Comparison of ENCODE assay signal across 15 cellular contexts in genomic region chr12:26643532-26644315, GRCh38.
DNase-seq lines count a peak whose midpoint lies in the region; ATAC-seq and TF ChIP-seq lines count a peak whose summit lies in the region.
"Had no signal": no experiment of that assay in that cellular context is flagged by ENCODE, and none has a peak within 500 bp of the region (broad histone marks: within the 10 kb centered on the region; RNA-seq: fewer than 3 reads in every experiment).

No MANE protein-coding gene starts in this region.

- H3K56ac ChIP-seq in mesendoderm (ENCODE audit: low read length): no peak overlapping the region

- TF ChIP-seq CTCF in Caco-2 (IDR thresholded peaks at IDR 0.05; ENCODE audit: insufficient read depth in 1 of 2, low read depth in 1 of 2, low read length in 1 of 2, severe bottlenecking in 1 of 2, unreplicated experiment in 1 of 2) (no peak), gastroesophageal sphincter (IDR thresholded peaks at IDR 0.05) (no peak), WERI-Rb-1 (IDR thresholded peaks at IDR 0.05; ENCODE audit: low read depth, low read length) (no peak)

- no peak overlapping the region for H3K18ac ChIP-seq in mesendoderm (ENCODE audit: low read length)

- ATAC-seq in gastroesophageal sphincter: no peak

- no peak overlapping the region for H3K4me3 ChIP-seq in Caco-2 (ENCODE audit: low read depth, low read length)
- H3K4me3 ChIP-seq in HUES64 (ENCODE audit: low read length): no peak overlapping the region
- H3K4me3 ChIP-seq in gastroesophageal sphincter: no peak overlapping the region
- no peak overlapping the region for H3K4me3 ChIP-seq in mesendoderm (ENCODE audit: low read length)
- no peak overlapping the region for H3K4me3 ChIP-seq in WERI-Rb-1 (ENCODE audit: low read depth, low read length)
- H3K4me3 ChIP-seq: MG63 had no signal

- no peak overlapping the region for H2AK5ac ChIP-seq in mesendoderm (ENCODE audit: low read length)

- peaks cover 14% of the 10 kb centered on the region for H3K4me1 Mint-ChIP-seq in Caco-2 (ENCODE audit: low read depth, unreplicated experiment)

- no peak for TF ChIP-seq EP300 in gastroesophageal sphincter (IDR thresholded peaks at IDR 0.05)

- POLR2A ChIA-PET in Caco-2 (lab: Charles Lee): no interaction called here

- H3K4me2 ChIP-seq in mesendoderm (ENCODE audit: low read length): no peak overlapping the region

- H3K9me3 ChIP-seq in Caco-2 (no peaks in the 10 kb centered on the region), HUES64 (ENCODE audit: insufficient read depth, low read depth, low read length) (no peaks in the 10 kb centered on the region), gastroesophageal sphincter (no peaks in the 10 kb centered on the region), WERI-Rb-1 (ENCODE audit: severe bottlenecking) (no peaks in the 10 kb centered on the region)

- no peak overlapping the region for H4K5ac ChIP-seq in mesendoderm (ENCODE audit: low read length)

- peak overlapping the region; percentile 4 for H3K27ac Mint-ChIP-seq in Caco-2 (ENCODE audit: unreplicated experiment)

- H2BK120ac ChIP-seq in mesendoderm (ENCODE audit: low read depth, low read length): no peak overlapping the region

- H3K4me3 Mint-ChIP-seq in Caco-2 (ENCODE audit: unreplicated experiment): no peak overlapping the region

- DNase-seq in Caco-2: no peak
- DNase-seq in mesendoderm: peak; percentile 81
- DNase-seq in NCI-H187 (lab: John Stamatoyannopoulos, UW): no peak
- no peak for DNase-seq in stimulated activated CD8-positive, alpha-beta memory T cell treated with anti-CD3 and anti-CD28 coated beads, Interleukin-4, amount 100 ng/mL, for 48 hours
- DNase-seq in NCI-H748 treated with DMSO at 0.1 percent for 48 hours (lab: John Stamatoyannopoulos, UW): no peak
- no peak for DNase-seq in WERI-Rb-1
- DNase-seq: C1 segment of cervical spinal cord, MG63, NCI-H1105, NCI-H2029, NCI-H2171 treated with DMSO at 0.1 percent for 48 hours, NCI-H510A, SHP77 treated with DMSO at 0.1 percent for 48 hours had no signal

- 64% methylated on average over 4 of the region's 4 CpGs for WGBS in HUES64
- WGBS in gastroesophageal sphincter (ENCODE audit: low coverage in 1 of 2), 2 donors: 28 to 47% methylated on average over 3 to 4 of the region's 4 CpGs
- no CpG with 5 or more reads among the region's 4 CpGs for WGBS in mesendoderm (ENCODE audit: extremely low coverage, insufficient coverage, low lambda C conversion rate)

- H3K79me1 ChIP-seq in mesendoderm (ENCODE audit: low read length): no peaks in the 10 kb centered on the region

- H3K4ac ChIP-seq in mesendoderm (ENCODE audit: low read depth, low read length): no peak overlapping the region

- peak overlapping the region; percentile 61 for H3K27ac ChIP-seq in HUES64 (ENCODE audit: low read depth, low read length)
- peak overlapping the region; percentile 18 to 65 (median 42) for H3K27ac ChIP-seq in gastroesophageal sphincter
- no peak overlapping the region for H3K27ac ChIP-seq in mesendoderm (ENCODE audit: low read depth, low read length)
- no peak overlapping the region for H3K27ac ChIP-seq in WERI-Rb-1

- CTCF ChIA-PET in Caco-2 (lab: Charles Lee): no interaction called here

- H3K23ac ChIP-seq in mesendoderm (ENCODE audit: low read length): peak overlapping the region; percentile 18

- H2BK15ac ChIP-seq in mesendoderm (replicated peaks; ENCODE audit: low read depth): no peak overlapping the region

- no peaks in the 10 kb centered on the region for H3K27me3 Mint-ChIP-seq in Caco-2 (ENCODE audit: insufficient read depth, unreplicated experiment)

- H4K8ac ChIP-seq in mesendoderm (ENCODE audit: low read depth, low read length): no peak overlapping the region

- intact Hi-C loops in Caco-2 (cut with micrococcal nuclease; ENCODE audit: unreplicated experiment): no loop called here

- H3K27me3 ChIP-seq in Caco-2 (replicated peaks; ENCODE audit: control insufficient read depth, insufficient read depth, low read length) (no peaks in the 10 kb centered on the region), HUES64 (ENCODE audit: insufficient read depth, low read length) (no peaks in the 10 kb centered on the region), gastroesophageal sphincter (no peaks in the 10 kb centered on the region), mesendoderm (ENCODE audit: insufficient read depth, low read length, poor library complexity) (no peaks in the 10 kb centered on the region), WERI-Rb-1 (ENCODE audit: insufficient read depth, low read depth, severe bottlenecking) (no peaks in the 10 kb centered on the region)
- H3K27me3 ChIP-seq: MG63 had no signal

- peaks cover 24% of the 10 kb centered on the region for H3K9me3 Mint-ChIP-seq in Caco-2 (ENCODE audit: unreplicated experiment)

- H3K36me3 ChIP-seq in Caco-2 (ENCODE audit: control insufficient read depth, insufficient read depth, low read length) (peaks cover 1% of the 10 kb centered on the region; the same call in 1 of the 2 replicates), HUES64 (ENCODE audit: insufficient read depth, low read length) (no peaks in the 10 kb centered on the region), gastroesophageal sphincter (no peaks in the 10 kb centered on the region), mesendoderm (ENCODE audit: control insufficient read depth, insufficient read depth, low read length) (no peaks in the 10 kb centered on the region), WERI-Rb-1 (no peaks in the 10 kb centered on the region)
- H3K36me3 ChIP-seq: MG63 had no signal

- BruUV-seq in Caco-2 (replicated peaks; lab: Mats Ljungman, UMichigan): no TSS peak

- H3K9ac ChIP-seq in HUES64 (ENCODE audit: low read depth, low read length) (no peak overlapping the region), mesendoderm (ENCODE audit: low read length) (no peak overlapping the region)

- H2BK5ac ChIP-seq in mesendoderm (ENCODE audit: low read length): no peak overlapping the region

- peaks cover 5% of the 10 kb centered on the region for H3K36me3 Mint-ChIP-seq in Caco-2 (ENCODE audit: insufficient read depth, unreplicated experiment)

- peaks cover 16% of the 10 kb centered on the region for H3K4me1 ChIP-seq in Caco-2
- H3K4me1 ChIP-seq in HUES64 (ENCODE audit: insufficient read depth, low read length): peaks cover 14% of the 10 kb centered on the region
- peaks cover 0 to 35% (median 4%) of the 10 kb centered on the region in 3 donors for H3K4me1 ChIP-seq in gastroesophageal sphincter
- H3K4me1 ChIP-seq in mesendoderm (ENCODE audit: control insufficient read depth, low read depth, low read length): no peaks in the 10 kb centered on the region

- H3K79me2 ChIP-seq in mesendoderm (ENCODE audit: control insufficient read depth, insufficient read depth, low read length): no peaks in the 10 kb centered on the region

- TF ChIP-seq POLR2A in gastroesophageal sphincter (IDR thresholded peaks at IDR 0.05): no peak

Comparison
In these comparisons a context has a peak if more than half of its experiments do, and no peak if none do; other contexts are left out.
1. H3K27ac ChIP-seq: peak in HUES64 (single experiment) and gastroesophageal sphincter (4 of 4); none in mesendoderm (single experiment) and WERI-Rb-1 (single experiment).